Comparison of ENCODE assay signal across 1 cellular context in genomic region chr12:120218680-120219606, GRCh38.
TF ChIP-seq lines count a peak whose summit lies in the region.

No MANE protein-coding gene starts in this region.

TF ChIP-seq in HepG2, 621 proteins besides CTCF, POLR2A, EP300 and RAD21 (continued from another document):
- TF ChIP-seq ARID3A (IDR thresholded peaks at IDR 0.05; ENCODE audit: low read depth, low read length), result no peak; the same call in 1 of the 2 replicates
- no peak for TF ChIP-seq ZNF234 (CRISPR knock-in tag; conservative IDR thresholded peaks at IDR 0.05)
- TF ChIP-seq ZFX (CRISPR knock-in tag; IDR thresholded peaks at IDR 0.05; ENCODE audit: low read depth), result no peak
- peak; percentile 57; the same call in 1 of the 2 replicates for TF ChIP-seq HNF4G (IDR thresholded peaks at IDR 0.05; ENCODE audit: borderline replicate concordance, low read depth, low read length)
- no peak for TF ChIP-seq HNF4G (CRISPR knock-in tag; IDR thresholded peaks at IDR 0.05; ENCODE audit: borderline replicate concordance, low read depth)
- no peak for TF ChIP-seq USF2 (IDR thresholded peaks at IDR 0.05; ENCODE audit: low read depth, low read length)
- no peak for TF ChIP-seq USF2 (CRISPR knock-in tag; IDR thresholded peaks at IDR 0.05; ENCODE audit: borderline replicate concordance)
- peak; percentile 23; the same call in 1 of the 2 replicates for TF ChIP-seq KDM5B (CRISPR knock-in tag; IDR thresholded peaks at IDR 0.05; ENCODE audit: borderline replicate concordance)
- TF ChIP-seq MTA3 (CRISPR knock-in tag; IDR thresholded peaks at IDR 0.05), result no peak
- TF ChIP-seq, protein P1, sequence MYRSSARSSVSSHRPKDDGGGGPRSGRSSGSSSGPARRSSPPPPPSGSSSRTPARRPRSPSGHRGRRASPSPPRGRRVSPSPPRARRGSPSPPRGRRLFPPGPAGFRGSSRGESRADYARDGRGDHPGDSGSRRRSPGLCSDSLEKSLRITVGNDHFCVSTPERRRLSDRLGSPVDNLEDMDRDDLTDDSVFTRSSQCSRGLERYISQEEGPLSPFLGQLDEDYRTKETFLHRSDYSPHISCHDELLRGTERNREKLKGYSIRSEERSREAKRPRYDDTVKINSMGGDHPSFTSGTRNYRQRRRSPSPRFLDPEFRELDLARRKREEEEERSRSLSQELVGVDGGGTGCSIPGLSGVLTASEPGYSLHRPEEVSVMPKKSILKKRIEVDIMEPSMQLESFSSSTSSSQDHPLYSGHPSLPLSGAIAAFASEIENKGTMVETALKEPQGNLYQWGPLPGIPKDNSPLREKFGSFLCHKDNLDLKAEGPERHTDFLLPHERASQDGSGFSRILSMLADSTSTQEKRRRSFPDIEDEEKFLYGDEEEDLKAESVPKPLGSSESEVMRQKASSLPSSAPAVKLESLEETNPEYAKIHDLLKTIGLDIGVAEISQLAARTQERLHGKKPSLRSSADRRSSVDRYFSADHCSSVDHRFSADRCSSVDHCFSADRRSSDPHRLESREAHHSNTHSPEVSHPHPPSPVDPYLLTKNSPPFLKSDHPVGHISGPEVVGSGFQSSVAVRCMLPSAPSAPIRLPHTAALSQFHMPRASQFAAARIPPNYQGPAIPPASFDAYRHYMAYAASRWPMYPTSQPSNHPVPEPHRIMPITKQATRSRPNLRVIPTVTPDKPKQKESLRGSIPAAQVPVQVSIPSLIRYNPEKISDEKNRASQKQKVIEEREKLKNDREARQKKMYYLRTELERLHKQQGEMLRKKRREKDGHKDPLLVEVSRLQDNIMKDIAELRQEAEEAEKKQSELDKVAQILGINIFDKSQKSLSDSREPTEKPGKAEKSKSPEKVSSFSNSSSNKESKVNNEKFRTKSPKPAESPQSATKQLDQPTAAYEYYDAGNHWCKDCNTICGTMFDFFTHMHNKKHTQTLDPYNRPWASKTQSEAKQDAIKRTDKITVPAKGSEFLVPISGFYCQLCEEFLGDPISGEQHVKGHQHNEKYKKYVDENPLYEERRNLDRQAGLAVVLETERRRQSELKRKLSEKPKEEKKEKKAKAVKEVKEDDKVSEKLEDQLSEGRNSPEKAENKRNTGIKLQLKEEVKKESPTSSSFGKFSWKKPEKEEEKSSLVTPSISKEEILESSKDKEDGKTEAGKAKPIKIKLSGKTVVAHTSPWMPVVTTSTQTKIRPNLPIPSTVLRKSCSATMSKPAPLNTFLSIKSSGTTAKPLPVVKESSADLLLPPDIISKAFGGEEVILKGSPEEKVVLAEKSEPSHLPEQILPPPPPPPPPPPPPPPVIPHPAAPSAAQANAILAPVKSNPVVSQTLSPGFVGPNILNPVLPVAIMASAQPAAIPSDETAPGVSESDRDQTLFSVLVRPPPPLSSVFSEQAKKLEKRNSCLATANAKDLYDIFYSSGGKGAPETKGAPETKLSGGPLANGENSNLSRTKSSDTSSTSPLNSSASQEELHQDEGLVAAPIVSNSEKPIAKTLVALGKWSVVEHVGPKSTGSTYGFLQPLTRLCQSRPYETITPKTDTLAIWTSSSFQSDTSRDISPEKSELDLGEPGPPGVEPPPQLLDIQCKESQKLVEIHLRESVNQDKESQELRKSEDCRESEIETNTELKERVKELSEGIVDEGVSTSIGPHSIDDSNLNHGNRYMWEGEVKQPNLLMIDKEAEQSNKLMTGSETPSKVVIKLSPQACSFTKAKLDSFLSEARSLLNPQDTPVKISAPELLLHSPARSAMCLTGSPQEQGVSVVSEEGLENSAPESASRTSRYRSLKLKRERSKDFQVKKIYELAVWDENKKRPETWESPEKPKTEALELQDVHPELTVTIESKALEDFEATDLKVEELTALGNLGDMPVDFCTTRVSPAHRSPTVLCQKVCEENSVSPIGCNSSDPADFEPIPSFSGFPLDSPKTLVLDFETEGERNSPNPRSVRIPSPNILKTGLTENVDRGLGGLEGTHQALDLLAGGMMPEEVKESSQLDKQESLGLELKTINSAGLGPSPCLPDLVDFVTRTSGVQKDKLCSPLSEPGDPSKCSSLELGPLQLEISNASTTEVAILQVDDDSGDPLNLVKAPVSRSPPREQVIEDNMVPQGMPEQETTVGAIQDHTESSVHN (CRISPR knock-in tag; IDR thresholded peaks at IDR 0.05), result no peak
